In the genomic region with DNA sequence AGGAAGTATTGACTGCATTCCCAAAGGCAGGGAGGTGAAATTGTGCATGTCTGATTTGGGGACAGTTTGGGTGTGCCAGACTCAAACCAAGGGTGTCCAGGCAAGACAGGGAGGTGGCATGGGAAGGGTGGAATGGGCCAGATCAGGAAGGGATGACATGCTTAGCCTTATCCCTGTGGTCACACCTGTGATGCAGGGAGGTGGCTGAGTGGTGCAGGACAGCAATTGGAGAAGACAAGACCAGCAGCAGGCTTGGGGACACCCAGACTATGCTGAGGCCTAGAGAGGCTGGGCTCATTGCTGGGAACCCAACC, we compare ENCODE assay signal across 12 cellular contexts. TPM values are rescaled to one million over a fixed set of nuclear protein-coding genes. Genes with fewer than 3 reads are reported as not detected.
DNase-seq lines count a peak whose midpoint lies in the region; ATAC-seq, FAIRE-seq and TF ChIP-seq lines count a peak whose summit lies in the region.
"Had no signal": no experiment of that assay in that cellular context is flagged by ENCODE, and none has a peak within 500 bp of the region (broad histone marks: within the 10 kb centered on the region; RNA-seq: fewer than 3 reads in every experiment).

No MANE protein-coding gene starts in this region.

- in situ Hi-C loops in mammary epithelial cell (cut with MboI; ENCODE audit: low sequenced_read_pairs in 2 of 2): no loop called here

- dilution Hi-C loops in mammary epithelial cell (cut with HindIII; ENCODE audit: low sequenced_read_pairs): no loop called here

- CTCF ChIA-PET in MCF 10A (lab: Yijun Ruan, JAX) (no interaction called here), mammary epithelial cell (lab: Charles Lee; ENCODE audit: low non-redundant PET) (no interaction called here)
- CTCF ChIA-PET in naive thymus-derived CD4-positive, alpha-beta T cell (lab: Charles Lee): interaction anchor here (0.6 kb wide), 1 partner anchor 51 kb away, joined by 3 read pairs; no protein-coding TSS in a partner anchor

- H2AFZ ChIP-seq in mammary epithelial cell (ENCODE audit: low read depth, low read length): no peak overlapping the region

- TF ChIP-seq CTCF in MCF 10A (IDR thresholded peaks at IDR 0.05; ENCODE audit: unreplicated experiment) (no peak), mammary epithelial cell (conservative IDR thresholded peaks at IDR 0.05 in 1 of 2, IDR thresholded peaks at IDR 0.05 in 1 of 2; ENCODE audit: extremely low read depth in 1 of 2, insufficient read depth in 1 of 2, low read depth in 1 of 2, low read length in 2 of 2) (no peak), WERI-Rb-1 (IDR thresholded peaks at IDR 0.05; ENCODE audit: low read depth, low read length) (no peak), thoracic aorta (IDR thresholded peaks at IDR 0.05) (no peak), kidney (IDR thresholded peaks at IDR 0.05; ENCODE audit: borderline replicate concordance, extremely low read depth, insufficient read depth) (no peak)

- no peaks in the 10 kb centered on the region for H3K79me2 ChIP-seq in mammary epithelial cell (ENCODE audit: insufficient read depth, low read length)

- peaks cover 5% of the 10 kb centered on the region for H3K36me3 Mint-ChIP-seq in MCF 10A (ENCODE audit: insufficient read depth, unreplicated experiment)
- H3K36me3 Mint-ChIP-seq in naive thymus-derived CD4-positive, alpha-beta T cell: no peaks in the 10 kb centered on the region

- intact Hi-C loops in MCF 10A (cut with micrococcal nuclease): no loop called here
- intact Hi-C loops in mammary epithelial cell (cut with micrococcal nuclease): no loop called here
- intact Hi-C loops in naive thymus-derived CD4-positive, alpha-beta T cell (cut with micrococcal nuclease): loop anchor here in 1 of 2 donors (10.0 kb wide), 2 partner anchors 660 to 1590 kb away; a partner anchor contains a TSS
- intact Hi-C loops in kidney (cut with DNase I): no loop called here

- no peaks in the 10 kb centered on the region for H3K9me3 ChIP-seq in mammary epithelial cell (replicated peaks; ENCODE audit: insufficient read depth, low read length)
- H3K9me3 ChIP-seq in WERI-Rb-1 (ENCODE audit: severe bottlenecking): no peaks in the 10 kb centered on the region
- H3K9me3 ChIP-seq in naive thymus-derived CD4-positive, alpha-beta T cell (ENCODE audit: control insufficient read depth in 2 of 3, low read length in 3 of 3): no peaks in the 10 kb centered on the region
- no peaks in the 10 kb centered on the region for H3K9me3 ChIP-seq in thoracic aorta
- H3K9me3 ChIP-seq in kidney (ENCODE audit: control insufficient read depth in 1 of 2, low read length in 2 of 2): no peaks in the 10 kb centered on the region
- H3K9me3 ChIP-seq: neutrophil had no signal

- ATAC-seq in naive thymus-derived CD4-positive, alpha-beta T cell: no peak
- ATAC-seq in thoracic aorta (ENCODE audit: insufficient number of reproducible peaks, low FRiP score, low read depth): no peak

- H4K20me1 ChIP-seq in mammary epithelial cell (ENCODE audit: insufficient read depth, low read length): no peaks in the 10 kb centered on the region

- POLR2A ChIA-PET in MCF 10A (lab: Yijun Ruan, JAX): no interaction called here
- POLR2A ChIA-PET in naive thymus-derived CD4-positive, alpha-beta T cell (lab: Charles Lee): no interaction called here

- H3K27ac ChIP-seq in mammary epithelial cell (ENCODE audit: insufficient read depth, low read depth, low read length) (no peak overlapping the region), WERI-Rb-1 (peak overlapping the region; percentile 79), thoracic aorta (peak overlapping the region; percentile 47 to 66), kidney (ENCODE audit: low read depth in 2 of 2, low read length in 2 of 2) (no peak overlapping the region)
- H3K27ac ChIP-seq in naive thymus-derived CD4-positive, alpha-beta T cell (ENCODE audit: low read depth, low read length): no peak overlapping the region
- H3K27ac ChIP-seq: neutrophil had no signal

- BruUV-seq in MCF 10A (replicated peaks; lab: Mats Ljungman, UMichigan) (no TSS peak), mammary epithelial cell (replicated peaks; lab: Mats Ljungman, UMichigan) (no TSS peak)

- H3K27ac Mint-ChIP-seq in MCF 10A (ENCODE audit: low read depth, unreplicated experiment): peak overlapping the region; percentile 37
- H3K27ac Mint-ChIP-seq in naive thymus-derived CD4-positive, alpha-beta T cell: peak overlapping the region in 1 of 9 donors; percentile 65

- peaks cover 12% of the 10 kb centered on the region for H3K4me1 ChIP-seq in mammary epithelial cell (ENCODE audit: insufficient read depth, low read length)
- H3K4me1 ChIP-seq in naive thymus-derived CD4-positive, alpha-beta T cell (ENCODE audit: control insufficient read depth in 2 of 2, insufficient read depth in 2 of 2, low read length in 2 of 2): peaks cover 6 to 14% of the 10 kb centered on the region in 2 donors
- H3K4me1 ChIP-seq in thoracic aorta (ENCODE audit: control insufficient read depth in 1 of 2, low read depth in 2 of 2): peaks cover 16 to 41% of the 10 kb centered on the region in 2 donors
- peaks cover 4 to 16% of the 10 kb centered on the region in 2 donors for H3K4me1 ChIP-seq in kidney (ENCODE audit: control insufficient read depth in 1 of 2, insufficient read depth in 1 of 2, low read depth in 1 of 2, low read length in 2 of 2)

- H3K27me3 Mint-ChIP-seq in MCF 10A (ENCODE audit: insufficient read depth, unreplicated experiment): peaks cover 33% of the 10 kb centered on the region
- peaks cover 24 to 65% (median 36%) of the 10 kb centered on the region in 5 donors for H3K27me3 Mint-ChIP-seq in naive thymus-derived CD4-positive, alpha-beta T cell

- peaks cover 12% of the 10 kb centered on the region for H3K4me1 Mint-ChIP-seq in MCF 10A (ENCODE audit: insufficient read depth, unreplicated experiment)
- peaks cover 0 to 28% (median 13%) of the 10 kb centered on the region in 7 donors for H3K4me1 Mint-ChIP-seq in naive thymus-derived CD4-positive, alpha-beta T cell

- H3K4me3 ChIP-seq in mammary epithelial cell (replicated peaks in 1 of 3; ENCODE audit: insufficient read depth in 1 of 3, low read depth in 2 of 3, low read length in 3 of 3) (no peak overlapping the region), WERI-Rb-1 (ENCODE audit: low read depth, low read length) (no peak overlapping the region), thoracic aorta (no peak overlapping the region), kidney (ENCODE audit: low read length in 2 of 2) (no peak overlapping the region)
- no peak overlapping the region for H3K4me3 ChIP-seq in naive thymus-derived CD4-positive, alpha-beta T cell (ENCODE audit: low read length)

- H3K4me3 Mint-ChIP-seq in MCF 10A (ENCODE audit: unreplicated experiment): peak overlapping the region; percentile 17
- peak overlapping the region in 8 of 10 donors; percentile 10 to 75 (median 57) for H3K4me3 Mint-ChIP-seq in naive thymus-derived CD4-positive, alpha-beta T cell

- H3K27me3 ChIP-seq in mammary epithelial cell (ENCODE audit: insufficient read depth, low read length) (peaks cover 26% of the 10 kb centered on the region), WERI-Rb-1 (ENCODE audit: insufficient read depth, low read depth, severe bottlenecking) (no peaks in the 10 kb centered on the region), thoracic aorta (replicated peaks; ENCODE audit: insufficient read depth) (no peaks in the 10 kb centered on the region)
- H3K27me3 ChIP-seq in naive thymus-derived CD4-positive, alpha-beta T cell (ENCODE audit: control insufficient read depth in 2 of 2, insufficient read depth in 2 of 2, low read length in 2 of 2): peaks cover 5 to 14% of the 10 kb centered on the region in 2 donors

- H3K36me3 ChIP-seq in mammary epithelial cell (ENCODE audit: insufficient read depth, low read length): no peaks in the 10 kb centered on the region
- H3K36me3 ChIP-seq in WERI-Rb-1: peaks cover 49% of the 10 kb centered on the region
- no peaks in the 10 kb centered on the region for H3K36me3 ChIP-seq in naive thymus-derived CD4-positive, alpha-beta T cell (ENCODE audit: control insufficient read depth in 2 of 3, insufficient read depth in 3 of 3, low read length in 3 of 3)
- no peaks in the 10 kb centered on the region for H3K36me3 ChIP-seq in thoracic aorta
- H3K36me3 ChIP-seq in kidney (ENCODE audit: control insufficient read depth in 1 of 2, insufficient read depth in 2 of 2, low read length in 2 of 2): no peaks in the 10 kb centered on the region
- H3K36me3 ChIP-seq: neutrophil had no signal

- H3K9me3 Mint-ChIP-seq in MCF 10A (ENCODE audit: unreplicated experiment): no peaks in the 10 kb centered on the region
- no peaks in the 10 kb centered on the region for H3K9me3 Mint-ChIP-seq in naive thymus-derived CD4-positive, alpha-beta T cell

- H3K9ac ChIP-seq in mammary epithelial cell (ENCODE audit: insufficient read depth, low read length): no peak overlapping the region
- H3K9ac ChIP-seq in kidney (ENCODE audit: low read length in 2 of 2): no peak overlapping the region

- H3K4me2 ChIP-seq in mammary epithelial cell (ENCODE audit: insufficient read depth, low read depth, low read length): no peak overlapping the region

- no peak for FAIRE-seq in kidney (lab: Jason Lieb, UNC)
- FAIRE-seq: GM18507 had no signal

- DNase-seq in MCF 10A (ENCODE audit: unreplicated experiment): no peak
- no peak for DNase-seq in mammary epithelial cell
- no peak for DNase-seq in WERI-Rb-1
- DNase-seq in naive thymus-derived CD4-positive, alpha-beta T cell: no peak
- DNase-seq in thoracic aorta (ENCODE audit: low spot score): no peak
- no peak for DNase-seq in stimulated activated CD4-positive, alpha-beta T cell treated with anti-CD3 and anti-CD28 coated beads, Interleukin-4, amount 100 ng/mL, for 1 hour
- DNase-seq in kidney: no peak
- no peak for DNase-seq in activated gamma-delta T cell (lab: John Stamatoyannopoulos, UW)
- DNase-seq: foreskin melanocyte, MV-4-11 had no signal

RNA-seq across cellular contexts. Expression of a gene that starts 4.0 kb away (rescaled TPM):
- total RNA-seq in MCF 10A (2022) (0.22 and 0.28 TPM in 2 replicates), mammary epithelial cell (under 1 TPM; 0.28 to 0.67 TPM), thoracic aorta (1 to 10 TPM in 1 of 2 donors, not detected in 1; 3.8 TPM), kidney (1.0 TPM)
- polyA plus RNA-seq in mammary epithelial cell (not detected), kidney (ENCODE audit: insufficient read depth, low read depth, low replicate concordance) (0.47 TPM)
- polyA minus RNA-seq in mammary epithelial cell: not detected
- total RNA-seq in naive thymus-derived CD4-positive, alpha-beta T cell: 1 to 10 TPM in 1 of 5 experiments, under 1 TPM in 1, not detected in 3; 0.66 to 1.3 TPM
- not detected for polyA plus RNA-seq in naive thymus-derived CD4-positive, alpha-beta T cell

Comparison
In these comparisons a context has a peak if more than half of its experiments do, and no peak if none do; other contexts are left out.
1. H3K27ac ChIP-seq: peak in WERI-Rb-1 (single experiment) and thoracic aorta (2 of 2); none in mammary epithelial cell (single experiment), naive thymus-derived CD4-positive, alpha-beta T cell (single experiment) and kidney (0 of 2).